ENCODE assay signal across 13 cellular contexts in the genomic region with DNA sequence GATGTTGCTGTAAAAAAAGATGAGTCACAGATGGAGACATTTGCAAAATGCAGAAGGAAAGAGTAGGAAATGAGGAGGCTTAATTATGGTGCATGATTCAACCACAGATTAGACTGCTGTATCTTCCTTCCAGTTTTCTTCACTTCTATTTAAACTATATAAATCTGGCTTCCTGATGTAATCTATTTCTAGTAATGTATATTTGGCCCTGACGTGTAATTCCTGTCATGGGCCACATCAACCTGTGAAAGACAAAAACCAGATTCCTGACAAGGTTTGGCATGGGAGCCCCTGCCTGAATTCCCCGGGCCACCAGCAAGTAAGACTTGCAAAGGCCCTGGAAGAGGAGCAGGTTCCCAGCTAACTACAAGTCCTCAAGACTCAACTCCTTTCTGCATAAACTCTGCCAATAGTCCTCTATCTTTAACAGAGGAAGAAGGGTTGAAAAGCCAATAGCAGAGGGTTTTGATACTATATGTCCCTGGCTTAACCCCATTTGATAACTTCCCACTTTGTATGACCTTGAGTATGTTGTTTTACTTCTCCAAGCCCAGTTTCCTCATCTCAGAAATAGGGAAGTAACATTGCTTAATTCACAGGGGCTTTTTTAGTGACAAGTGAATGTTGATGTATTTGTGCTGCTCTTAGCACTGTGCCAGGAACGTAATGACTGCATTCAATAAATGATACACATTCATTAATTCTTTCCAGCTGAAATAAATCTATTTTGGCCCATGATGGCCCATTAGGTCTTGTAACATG.
DNase-seq lines count a peak whose midpoint lies in the region; ATAC-seq, FAIRE-seq and TF ChIP-seq lines count a peak whose summit lies in the region.
"Had no signal": no experiment of that assay in that cellular context is flagged by ENCODE, and none has a peak within 500 bp of the region (broad histone marks: within the 10 kb centered on the region; RNA-seq: fewer than 3 reads in every experiment).

No MANE protein-coding gene starts in this region.

- H3K36me3 ChIP-seq in PC-3 (ENCODE audit: low read depth, low read length) (no peaks in the 10 kb centered on the region), endothelial cell of umbilical vein (ENCODE audit: control insufficient read depth in 2 of 2, extremely low read depth in 1 of 2, insufficient read depth in 2 of 2, low read length in 2 of 2) (no peaks in the 10 kb centered on the region), neutrophil (no peaks in the 10 kb centered on the region)

- peak; percentile 42 for DNase-seq in ELR (ENCODE audit: low read depth)
- no peak for DNase-seq in PC-3
- no peak for DNase-seq in endothelial cell of umbilical vein (ENCODE audit: low read depth, low spot score)
- no peak for DNase-seq in activated naive CD4-positive, alpha-beta T cell treated with anti-CD3 and anti-CD28 coated beads, Interleukin-2, amount 50 U/mL, for 16 hours
- DNase-seq in H54 (ENCODE audit: insufficient read length, low spot score): no peak
- DNase-seq: activated naive CD4-positive, alpha-beta T cell treated with Interleukin-2 at 50 U/mL for 16 hours; NCI-H1436 treated with DMSO at 0.1 percent for 48 hours had no signal

- POLR2A ChIA-PET in PC-3 (lab: Charles Lee; ENCODE audit: unreplicated experiment) (interaction anchor here (0.7 kb wide), 1 partner anchor 63 kb away, joined by 3 read pairs; no protein-coding TSS in a partner anchor), endothelial cell of umbilical vein (lab: Charles Lee) (no interaction called here)

- dilution Hi-C loops in endothelial cell of umbilical vein (cut with MboI; ENCODE audit: extremely low pct_ligation_motif_present, low sequenced_read_pairs): no loop called here

- no peaks in the 10 kb centered on the region for H3F3A ChIP-seq in PC-3 (ENCODE audit: low read length, unreplicated experiment)

- H3K27ac ChIP-seq in PC-3 (ENCODE audit: low read length): no peak overlapping the region
- no peak overlapping the region for H3K27ac ChIP-seq in endothelial cell of umbilical vein (ENCODE audit: insufficient read depth, low read depth, low read length)
- H3K27ac ChIP-seq in neutrophil: peak overlapping the region; percentile 91
- H3K27ac ChIP-seq: skin epidermis had no signal

- no peak for TF ChIP-seq CTCF in PC-3 (conservative IDR thresholded peaks at IDR 0.05; ENCODE audit: low read depth, low read length)
- TF ChIP-seq CTCF in endothelial cell of umbilical vein (IDR thresholded peaks at IDR 0.05; ENCODE audit: extremely low read depth in 1 of 2, insufficient read depth in 1 of 2, low read depth in 1 of 2, low read length in 2 of 2): no peak
- no peak for TF ChIP-seq CTCF in neutrophil (IDR thresholded peaks at IDR 0.05)

- no peaks in the 10 kb centered on the region for H3K9me2 ChIP-seq in PC-3 (replicated peaks; ENCODE audit: low read length)

- H3K9me1 ChIP-seq in endothelial cell of umbilical vein (replicated peaks; ENCODE audit: control insufficient read depth, extremely low read depth, insufficient read depth, low read length): no peaks in the 10 kb centered on the region

- H3K4me3 ChIP-seq in PC-3 (ENCODE audit: low read length) (no peak overlapping the region), endothelial cell of umbilical vein (replicated peaks in 1 of 3; ENCODE audit: insufficient read depth in 1 of 3, low read depth in 1 of 3, low read length in 3 of 3) (no peak overlapping the region), neutrophil (ENCODE audit: low read depth in 1 of 2, low read length in 1 of 2) (peak overlapping the region; percentile 12 to 42)
- H3K4me3 ChIP-seq: GM23338, skin epidermis had no signal

- H4K20me1 ChIP-seq in PC-3 (ENCODE audit: low read length): no peaks in the 10 kb centered on the region
- H4K20me1 ChIP-seq in endothelial cell of umbilical vein (replicated peaks; ENCODE audit: control insufficient read depth, extremely low read depth, insufficient read depth, low read length): no peaks in the 10 kb centered on the region

- H3K4me2 ChIP-seq in PC-3 (ENCODE audit: low read length) (no peak overlapping the region), endothelial cell of umbilical vein (ENCODE audit: insufficient read depth, low read length) (no peak overlapping the region)
- H3K4me2 ChIP-seq: GM23338 had no signal

- H3K9ac ChIP-seq in PC-3 (ENCODE audit: low read length) (no peak overlapping the region), endothelial cell of umbilical vein (replicated peaks; ENCODE audit: extremely low read depth, insufficient read depth, low read length) (no peak overlapping the region)

- no peaks in the 10 kb centered on the region for H3K4me1 ChIP-seq in PC-3 (ENCODE audit: insufficient read depth, low read length)
- H3K4me1 ChIP-seq in endothelial cell of umbilical vein (ENCODE audit: control insufficient read depth, extremely low read depth, insufficient read depth, low read length): no peaks in the 10 kb centered on the region
- H3K4me1 ChIP-seq in neutrophil (ENCODE audit: control insufficient read depth in 1 of 2, insufficient read depth in 1 of 2, low read depth in 1 of 2, low read length in 1 of 2): peaks cover 30 to 54% of the 10 kb centered on the region in 2 experiments

- peak; percentile 42 for ATAC-seq in PC-3
- no peak for ATAC-seq in GM21576 (IDR thresholded peaks at IDR 0.05; ENCODE audit: unreplicated experiment)
- ATAC-seq in GM21423 (IDR thresholded peaks at IDR 0.05; ENCODE audit: unreplicated experiment): no peak
- ATAC-seq: GM23338 had no signal

- no peaks in the 10 kb centered on the region for H3K27me3 ChIP-seq in PC-3 (ENCODE audit: low read length)
- no peaks in the 10 kb centered on the region for H3K27me3 ChIP-seq in endothelial cell of umbilical vein (ENCODE audit: control insufficient read depth in 2 of 2, insufficient read depth in 2 of 2, low read length in 2 of 2)
- no peaks in the 10 kb centered on the region for H3K27me3 ChIP-seq in neutrophil

- FAIRE-seq in endothelial cell of umbilical vein (lab: Jason Lieb, UNC) (peak; percentile 33), H54 (lab: Jason Lieb, UNC) (no peak)
- FAIRE-seq: endometrium had no signal

- CTCF ChIA-PET in PC-3 (lab: Charles Lee): no interaction called here
- CTCF ChIA-PET in endothelial cell of umbilical vein (lab: Charles Lee): interaction anchor here (1.5 kb wide), 1 partner anchor 8 kb away, joined by 5 read pairs; no protein-coding TSS in a partner anchor

- no TSS peak for BruUV-seq in PC-3 (replicated peaks; lab: Mats Ljungman, UMichigan)
- BruUV-seq in endothelial cell of umbilical vein (replicated peaks; lab: Mats Ljungman, UMichigan): no TSS peak

- H3K79me2 ChIP-seq in PC-3 (ENCODE audit: low read length) (no peaks in the 10 kb centered on the region), endothelial cell of umbilical vein (ENCODE audit: control insufficient read depth, insufficient read depth, low read length) (no peaks in the 10 kb centered on the region)

- intact Hi-C loops in PC-3 (cut with micrococcal nuclease): no loop called here
- intact Hi-C loops in endothelial cell of umbilical vein (cut with micrococcal nuclease): no loop called here

- H3K9me3 ChIP-seq in PC-3 (ENCODE audit: low read length): no peaks in the 10 kb centered on the region
- no peaks in the 10 kb centered on the region for H3K9me3 ChIP-seq in endothelial cell of umbilical vein (replicated peaks; ENCODE audit: control insufficient read depth, insufficient read depth, low read length)
- no peaks in the 10 kb centered on the region for H3K9me3 ChIP-seq in neutrophil

- no peak overlapping the region for H2AFZ ChIP-seq in PC-3 (ENCODE audit: low read length)
- no peak overlapping the region for H2AFZ ChIP-seq in endothelial cell of umbilical vein (ENCODE audit: low read depth, low read length)
- H2AFZ ChIP-seq: GM23338 had no signal

- TF ChIP-seq POLR2A in endothelial cell of umbilical vein (IDR thresholded peaks at IDR 0.05; ENCODE audit: low read depth, low read length) (no peak), H54 (IDR thresholded peaks at IDR 0.05; ENCODE audit: low read depth, low read length) (no peak)

TF ChIP-seq in endothelial cell of umbilical vein, 7 proteins besides CTCF, POLR2A, EP300 and RAD21:
- TF ChIP-seq, protein P1, sequence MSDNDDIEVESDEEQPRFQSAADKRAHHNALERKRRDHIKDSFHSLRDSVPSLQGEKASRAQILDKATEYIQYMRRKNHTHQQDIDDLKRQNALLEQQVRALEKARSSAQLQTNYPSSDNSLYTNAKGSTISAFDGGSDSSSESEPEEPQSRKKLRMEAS (IDR thresholded peaks at IDR 0.05; ENCODE audit: insufficient read depth, insufficient read length): no peak
- peak; percentile 51 for TF ChIP-seq FOS (IDR thresholded peaks at IDR 0.05; ENCODE audit: borderline replicate concordance, insufficient read depth, low read length)

Comparison
In these comparisons a context has a peak if more than half of its experiments do, and no peak if none do; other contexts are left out.
1. H3K4me3 ChIP-seq: peak in neutrophil (2 of 2); none in PC-3 (single experiment) and endothelial cell of umbilical vein (0 of 3).